Comparison of ENCODE assay signal across 2 cellular contexts in the genomic region with DNA sequence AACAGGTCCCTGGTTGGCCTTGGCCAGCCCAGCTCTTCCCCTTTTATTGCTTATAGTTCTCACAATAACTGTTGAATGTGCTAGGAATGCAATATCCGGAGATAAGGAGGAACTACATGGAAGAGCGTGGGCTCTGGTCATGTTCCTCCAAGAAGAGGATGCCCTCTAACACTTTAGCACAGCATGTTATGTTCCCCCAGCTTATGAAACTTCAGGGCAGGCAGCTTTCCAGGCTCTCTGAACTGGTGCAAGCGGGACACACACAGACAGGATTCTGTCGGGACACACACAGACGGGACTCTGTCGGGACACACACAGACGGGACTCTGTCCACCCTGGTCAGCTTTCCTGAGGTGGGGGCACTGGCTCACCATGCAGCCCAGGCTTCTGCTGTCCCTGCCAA.
A peak's percentile ranks its signal among the peaks of the same experiment; 100 is the strongest.
TF ChIP-seq lines count a peak whose summit lies in the region.

No MANE protein-coding gene starts in this region.

TF ChIP-seq in liver, 16 proteins besides CTCF, POLR2A, EP300 and RAD21:
- TF ChIP-seq, protein P1, sequence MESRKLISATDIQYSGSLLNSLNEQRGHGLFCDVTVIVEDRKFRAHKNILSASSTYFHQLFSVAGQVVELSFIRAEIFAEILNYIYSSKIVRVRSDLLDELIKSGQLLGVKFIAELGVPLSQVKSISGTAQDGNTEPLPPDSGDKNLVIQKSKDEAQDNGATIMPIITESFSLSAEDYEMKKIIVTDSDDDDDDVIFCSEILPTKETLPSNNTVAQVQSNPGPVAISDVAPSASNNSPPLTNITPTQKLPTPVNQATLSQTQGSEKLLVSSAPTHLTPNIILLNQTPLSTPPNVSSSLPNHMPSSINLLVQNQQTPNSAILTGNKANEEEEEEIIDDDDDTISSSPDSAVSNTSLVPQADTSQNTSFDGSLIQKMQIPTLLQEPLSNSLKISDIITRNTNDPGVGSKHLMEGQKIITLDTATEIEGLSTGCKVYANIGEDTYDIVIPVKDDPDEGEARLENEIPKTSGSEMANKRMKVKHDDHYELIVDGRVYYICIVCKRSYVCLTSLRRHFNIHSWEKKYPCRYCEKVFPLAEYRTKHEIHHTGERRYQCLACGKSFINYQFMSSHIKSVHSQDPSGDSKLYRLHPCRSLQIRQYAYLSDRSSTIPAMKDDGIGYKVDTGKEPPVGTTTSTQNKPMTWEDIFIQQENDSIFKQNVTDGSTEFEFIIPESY (IDR thresholded peaks at IDR 0.05), result no peak
- TF ChIP-seq RXRA (IDR thresholded peaks at IDR 0.05) (peak in 1 of 2 donors; percentile 15), SP1 (IDR thresholded peaks at IDR 0.05) (peak; percentile 32), NR2F2 (IDR thresholded peaks at IDR 0.05) (peak; percentile 82)

TF ChIP-seq in HepG2, 621 proteins besides CTCF, POLR2A, EP300 and RAD21 (continued from another document):
- TF ChIP-seq, protein P2, sequence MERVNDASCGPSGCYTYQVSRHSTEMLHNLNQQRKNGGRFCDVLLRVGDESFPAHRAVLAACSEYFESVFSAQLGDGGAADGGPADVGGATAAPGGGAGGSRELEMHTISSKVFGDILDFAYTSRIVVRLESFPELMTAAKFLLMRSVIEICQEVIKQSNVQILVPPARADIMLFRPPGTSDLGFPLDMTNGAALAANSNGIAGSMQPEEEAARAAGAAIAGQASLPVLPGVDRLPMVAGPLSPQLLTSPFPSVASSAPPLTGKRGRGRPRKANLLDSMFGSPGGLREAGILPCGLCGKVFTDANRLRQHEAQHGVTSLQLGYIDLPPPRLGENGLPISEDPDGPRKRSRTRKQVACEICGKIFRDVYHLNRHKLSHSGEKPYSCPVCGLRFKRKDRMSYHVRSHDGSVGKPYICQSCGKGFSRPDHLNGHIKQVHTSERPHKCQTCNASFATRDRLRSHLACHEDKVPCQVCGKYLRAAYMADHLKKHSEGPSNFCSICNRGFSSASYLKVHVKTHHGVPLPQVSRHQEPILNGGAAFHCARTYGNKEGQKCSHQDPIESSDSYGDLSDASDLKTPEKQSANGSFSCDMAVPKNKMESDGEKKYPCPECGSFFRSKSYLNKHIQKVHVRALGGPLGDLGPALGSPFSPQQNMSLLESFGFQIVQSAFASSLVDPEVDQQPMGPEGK (CRISPR knock-in tag; IDR thresholded peaks at IDR 0.05), result no peak
- TF ChIP-seq CC2D1A (CRISPR knock-in tag; IDR thresholded peaks at IDR 0.05), result no peak
- TF ChIP-seq ZNF160 (CRISPR knock-in tag; IDR thresholded peaks at IDR 0.05), result no peak
- no peak for TF ChIP-seq NFYC (CRISPR knock-in tag; IDR thresholded peaks at IDR 0.05)
- no peak for TF ChIP-seq SMARCE1 (IDR thresholded peaks at IDR 0.05; ENCODE audit: borderline replicate concordance)
- TF ChIP-seq KLF16 (CRISPR knock-in tag; IDR thresholded peaks at IDR 0.05), result no peak
- TF ChIP-seq, protein P3, sequence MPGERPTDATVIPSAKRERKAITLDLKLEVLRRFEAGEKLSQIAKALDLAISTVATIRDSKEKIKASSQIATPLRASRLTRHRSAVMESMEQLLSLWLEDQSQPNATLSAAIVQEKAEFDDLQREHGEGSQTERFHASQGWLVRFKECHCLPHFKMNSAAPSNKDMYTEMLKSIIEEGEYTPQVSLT (CRISPR knock-in tag; IDR thresholded peaks at IDR 0.05; ENCODE audit: borderline replicate concordance, low read depth), result no peak
- TF ChIP-seq, protein P4, sequence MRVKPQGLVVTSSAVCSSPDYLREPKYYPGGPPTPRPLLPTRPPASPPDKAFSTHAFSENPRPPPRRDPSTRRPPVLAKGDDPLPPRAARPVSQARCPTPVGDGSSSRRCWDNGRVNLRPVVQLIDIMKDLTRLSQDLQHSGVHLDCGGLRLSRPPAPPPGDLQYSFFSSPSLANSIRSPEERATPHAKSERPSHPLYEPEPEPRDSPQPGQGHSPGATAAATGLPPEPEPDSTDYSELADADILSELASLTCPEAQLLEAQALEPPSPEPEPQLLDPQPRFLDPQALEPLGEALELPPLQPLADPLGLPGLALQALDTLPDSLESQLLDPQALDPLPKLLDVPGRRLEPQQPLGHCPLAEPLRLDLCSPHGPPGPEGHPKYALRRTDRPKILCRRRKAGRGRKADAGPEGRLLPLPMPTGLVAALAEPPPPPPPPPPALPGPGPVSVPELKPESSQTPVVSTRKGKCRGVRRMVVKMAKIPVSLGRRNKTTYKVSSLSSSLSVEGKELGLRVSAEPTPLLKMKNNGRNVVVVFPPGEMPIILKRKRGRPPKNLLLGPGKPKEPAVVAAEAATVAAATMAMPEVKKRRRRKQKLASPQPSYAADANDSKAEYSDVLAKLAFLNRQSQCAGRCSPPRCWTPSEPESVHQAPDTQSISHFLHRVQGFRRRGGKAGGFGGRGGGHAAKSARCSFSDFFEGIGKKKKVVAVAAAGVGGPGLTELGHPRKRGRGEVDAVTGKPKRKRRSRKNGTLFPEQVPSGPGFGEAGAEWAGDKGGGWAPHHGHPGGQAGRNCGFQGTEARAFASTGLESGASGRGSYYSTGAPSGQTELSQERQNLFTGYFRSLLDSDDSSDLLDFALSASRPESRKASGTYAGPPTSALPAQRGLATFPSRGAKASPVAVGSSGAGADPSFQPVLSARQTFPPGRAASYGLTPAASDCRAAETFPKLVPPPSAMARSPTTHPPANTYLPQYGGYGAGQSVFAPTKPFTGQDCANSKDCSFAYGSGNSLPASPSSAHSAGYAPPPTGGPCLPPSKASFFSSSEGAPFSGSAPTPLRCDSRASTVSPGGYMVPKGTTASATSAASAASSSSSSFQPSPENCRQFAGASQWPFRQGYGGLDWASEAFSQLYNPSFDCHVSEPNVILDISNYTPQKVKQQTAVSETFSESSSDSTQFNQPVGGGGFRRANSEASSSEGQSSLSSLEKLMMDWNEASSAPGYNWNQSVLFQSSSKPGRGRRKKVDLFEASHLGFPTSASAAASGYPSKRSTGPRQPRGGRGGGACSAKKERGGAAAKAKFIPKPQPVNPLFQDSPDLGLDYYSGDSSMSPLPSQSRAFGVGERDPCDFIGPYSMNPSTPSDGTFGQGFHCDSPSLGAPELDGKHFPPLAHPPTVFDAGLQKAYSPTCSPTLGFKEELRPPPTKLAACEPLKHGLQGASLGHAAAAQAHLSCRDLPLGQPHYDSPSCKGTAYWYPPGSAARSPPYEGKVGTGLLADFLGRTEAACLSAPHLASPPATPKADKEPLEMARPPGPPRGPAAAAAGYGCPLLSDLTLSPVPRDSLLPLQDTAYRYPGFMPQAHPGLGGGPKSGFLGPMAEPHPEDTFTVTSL (CRISPR knock-in tag; IDR thresholded peaks at IDR 0.05; ENCODE audit: borderline replicate concordance), result no peak
